ENCODE assay signal across 17 cellular contexts in genomic region chr20:48404598-48404997, GRCh38.
DNase-seq lines count a peak whose midpoint lies in the region; ATAC-seq and TF ChIP-seq lines count a peak whose summit lies in the region.
"Had no signal": no experiment of that assay in that cellular context is flagged by ENCODE, and none has a peak within 500 bp of the region (broad histone marks: within the 10 kb centered on the region; RNA-seq: fewer than 3 reads in every experiment).

No MANE protein-coding gene starts in this region.

- WGBS in GM23248 (ENCODE audit: low coverage in 1 of 2, low lambda C conversion rate in 2 of 2, missing lambda C conversion rate in 2 of 2), 2 experiments = 66 to 69% methylated on average over 5 of the region's 5 CpGs
- WGBS in prostate gland = 91% methylated on average over 5 of the region's 5 CpGs

- DNase-seq in DND-41 (no peak), OCI-LY7 (ENCODE audit: low spot score) (peak; percentile 16), glutamatergic neuron (no peak), GM23248 (no peak), prostate gland (ENCODE audit: low spot score) (no peak), activated gamma-delta T cell treated with Interleukin-2 at 50 U/mL for 16 hours (no peak)
- no peak for DNase-seq in CD8-positive, alpha-beta memory T cell
- DNase-seq: erythroblast; head of caudate nucleus; KBM-7; kidney; NCI-H1436 treated with DMSO at 0.1 percent for 48 hours; nucleus accumbens; stimulated activated CD4-positive, alpha-beta T cell treated with anti-CD3 and anti-CD28 coated beads, Interleukin-4, amount 100 ng/mL, for 4 hours had no signal

- TF ChIP-seq CTCF in DND-41 (IDR thresholded peaks at IDR 0.05; ENCODE audit: borderline replicate concordance, extremely low read depth, low read length, poor library complexity, severe bottlenecking) = peak; percentile 39
- TF ChIP-seq CTCF in GM12875 (IDR thresholded peaks at IDR 0.05; ENCODE audit: borderline replicate concordance, insufficient read depth, low read depth, low read length) = peak; percentile 45; the same call in 1 of the 2 replicates
- TF ChIP-seq CTCF in OCI-LY7 (conservative IDR thresholded peaks at IDR 0.05; ENCODE audit: low read length) = peak; percentile 52
- peak; percentile 56 for TF ChIP-seq CTCF in glutamatergic neuron (IDR thresholded peaks at IDR 0.05; ENCODE audit: partially characterized antibody, unreplicated experiment)
- TF ChIP-seq CTCF in prostate gland (IDR thresholded peaks at IDR 0.05) = no peak

- H3K27ac ChIP-seq in DND-41 (ENCODE audit: low read length) (no peak overlapping the region), OCI-LY7 (ENCODE audit: low read depth, low read length, poor library complexity, severe bottlenecking) (no peak overlapping the region), GM23248 (no peak overlapping the region), prostate gland (no peak overlapping the region)
- no peak overlapping the region for H3K27ac ChIP-seq in CD8-positive, alpha-beta memory T cell (ENCODE audit: low read depth, low read length)
- H3K27ac ChIP-seq: BLaER1 had no signal

- no peaks in the 10 kb centered on the region for H3F3A ChIP-seq in GM23248 (ENCODE audit: insufficient read depth)

- H3K27me3 ChIP-seq in DND-41 (ENCODE audit: insufficient read depth, low read length, poor library complexity) = no peaks in the 10 kb centered on the region
- H3K27me3 ChIP-seq in GM23248 (replicated peaks; ENCODE audit: insufficient read depth) = peaks cover 22% of the 10 kb centered on the region
- no peaks in the 10 kb centered on the region for H3K27me3 ChIP-seq in prostate gland (replicated peaks; ENCODE audit: insufficient read depth)
- H3K27me3 ChIP-seq in CD8-positive, alpha-beta memory T cell (ENCODE audit: insufficient read depth, low read length, poor library complexity, severe bottlenecking) = no peaks in the 10 kb centered on the region

- in situ Hi-C loops in GM23248 (cut with MboI) = no loop called here

- H3K36me3 Mint-ChIP-seq in glutamatergic neuron (ENCODE audit: unreplicated experiment) = no peaks in the 10 kb centered on the region
- H3K36me3 Mint-ChIP-seq in CD8-positive, alpha-beta memory T cell = no peaks in the 10 kb centered on the region

- H3K79me2 ChIP-seq in DND-41 (ENCODE audit: insufficient read depth, low read length) (no peaks in the 10 kb centered on the region), OCI-LY7 (ENCODE audit: insufficient read depth, low read depth, low read length) (no peaks in the 10 kb centered on the region), GM23248 (ENCODE audit: insufficient read depth) (no peaks in the 10 kb centered on the region)

- ATAC-seq in DND-41 (ENCODE audit: insufficient read depth, low read depth) = no peak
- ATAC-seq: activated T-helper 17 cell treated with anti-CD3 and anti-CD28 coated beads, Interleukin-2, amount 50 U/mL, for 72 hours had no signal

- no peak for TF ChIP-seq POLR2A in prostate gland (IDR thresholded peaks at IDR 0.05)

- H3K4me3 ChIP-seq in DND-41 (ENCODE audit: low read depth in 1 of 2, low read length in 2 of 2) = no peak overlapping the region
- no peak overlapping the region for H3K4me3 ChIP-seq in GM12875 (ENCODE audit: low read depth, low read length)
- no peak overlapping the region for H3K4me3 ChIP-seq in OCI-LY7 (ENCODE audit: low read depth, low read length, poor library complexity, severe bottlenecking)
- no peak overlapping the region for H3K4me3 ChIP-seq in GM23248
- H3K4me3 ChIP-seq in prostate gland = no peak overlapping the region
- no peak overlapping the region for H3K4me3 ChIP-seq in CD8-positive, alpha-beta memory T cell (ENCODE audit: low read length)
- H3K4me3 ChIP-seq: BLaER1 had no signal

- H3K36me3 ChIP-seq in DND-41 (ENCODE audit: insufficient read depth, low read length) (no peaks in the 10 kb centered on the region), OCI-LY7 (ENCODE audit: insufficient read depth, low read length) (no peaks in the 10 kb centered on the region), GM23248 (ENCODE audit: low read depth) (no peaks in the 10 kb centered on the region), prostate gland (no peaks in the 10 kb centered on the region)
- H3K36me3 ChIP-seq in CD8-positive, alpha-beta memory T cell (ENCODE audit: insufficient read depth, low read length) = no peaks in the 10 kb centered on the region
- H3K36me3 ChIP-seq: BLaER1 had no signal

- no peak overlapping the region for H2AFZ ChIP-seq in DND-41 (ENCODE audit: low read depth, low read length)
- no peak overlapping the region for H2AFZ ChIP-seq in OCI-LY7 (ENCODE audit: low read length)
- no peak overlapping the region for H2AFZ ChIP-seq in GM23248

- BruUV-seq in OCI-LY7 (replicated peaks; lab: Mats Ljungman, UMichigan) = no TSS peak

- H3K4me1 ChIP-seq in DND-41 (ENCODE audit: insufficient read depth, low read length) = no peaks in the 10 kb centered on the region
- no peaks in the 10 kb centered on the region for H3K4me1 ChIP-seq in OCI-LY7 (ENCODE audit: insufficient read depth, low read length, poor library complexity, severe bottlenecking)
- no peaks in the 10 kb centered on the region for H3K4me1 ChIP-seq in GM23248 (ENCODE audit: insufficient read depth)
- no peaks in the 10 kb centered on the region for H3K4me1 ChIP-seq in prostate gland (replicated peaks)
- no peaks in the 10 kb centered on the region for H3K4me1 ChIP-seq in CD8-positive, alpha-beta memory T cell (ENCODE audit: insufficient read depth, low read length)

- no peak overlapping the region for H3K4me3 Mint-ChIP-seq in glutamatergic neuron (ENCODE audit: unreplicated experiment)
- H3K4me3 Mint-ChIP-seq in CD8-positive, alpha-beta memory T cell = no peak overlapping the region
- H3K4me3 Mint-ChIP-seq: activated T-helper 17 cell treated with anti-CD3 and anti-CD28 coated beads, Interleukin-2, amount 50 U/mL, for 72 hours had no signal

- H3K4me2 ChIP-seq in DND-41 (ENCODE audit: insufficient read depth, low read length) (no peak overlapping the region), OCI-LY7 (ENCODE audit: low read length) (no peak overlapping the region), GM23248 (ENCODE audit: unreplicated experiment) (no peak overlapping the region)
- H3K4me2 ChIP-seq: BLaER1 had no signal

- H3K4me1 Mint-ChIP-seq in glutamatergic neuron (ENCODE audit: low read depth, unreplicated experiment) = peaks cover 20% of the 10 kb centered on the region
- no peaks in the 10 kb centered on the region for H3K4me1 Mint-ChIP-seq in CD8-positive, alpha-beta memory T cell
- H3K4me1 Mint-ChIP-seq: activated T-helper 17 cell treated with anti-CD3 and anti-CD28 coated beads, Interleukin-2, amount 50 U/mL, for 72 hours had no signal

- no peak overlapping the region for H3K27ac Mint-ChIP-seq in glutamatergic neuron (ENCODE audit: unreplicated experiment)
- H3K27ac Mint-ChIP-seq in CD8-positive, alpha-beta memory T cell = no peak overlapping the region
- H3K27ac Mint-ChIP-seq: activated T-helper 17 cell treated with anti-CD3 and anti-CD28 coated beads, Interleukin-2, amount 50 U/mL, for 72 hours had no signal

- H3K9me2 ChIP-seq in OCI-LY7 (ENCODE audit: insufficient read depth, low read length) (no peaks in the 10 kb centered on the region), GM23248 (ENCODE audit: insufficient read depth) (no peaks in the 10 kb centered on the region)

- H3K9ac ChIP-seq in DND-41 (ENCODE audit: low read depth, low read length) (no peak overlapping the region), GM23248 (no peak overlapping the region)
- H3K9ac ChIP-seq: BLaER1 had no signal

- peaks cover 3% of the 10 kb centered on the region for H3K9me3 Mint-ChIP-seq in glutamatergic neuron (ENCODE audit: unreplicated experiment)
- no peaks in the 10 kb centered on the region for H3K9me3 Mint-ChIP-seq in CD8-positive, alpha-beta memory T cell
- H3K9me3 Mint-ChIP-seq: activated T-helper 17 cell treated with anti-CD3 and anti-CD28 coated beads, Interleukin-2, amount 50 U/mL, for 72 hours had no signal

- POLR2A ChIA-PET in OCI-LY7 (lab: Charles Lee) = no interaction called here
- POLR2A ChIA-PET in CD8-positive, alpha-beta memory T cell (lab: Charles Lee) = no interaction called here

- H4K20me1 ChIP-seq in DND-41 (ENCODE audit: insufficient read depth, low read length) (no peaks in the 10 kb centered on the region; the same call in 1 of the 2 replicates), OCI-LY7 (ENCODE audit: insufficient read depth, low read length) (no peaks in the 10 kb centered on the region), GM23248 (ENCODE audit: insufficient read depth) (no peaks in the 10 kb centered on the region)
- H4K20me1 ChIP-seq: BLaER1 had no signal

- peaks cover 9% of the 10 kb centered on the region for H3K27me3 Mint-ChIP-seq in glutamatergic neuron (ENCODE audit: unreplicated experiment)
- peaks cover 9 to 24% of the 10 kb centered on the region in 2 donors for H3K27me3 Mint-ChIP-seq in CD8-positive, alpha-beta memory T cell

- intact Hi-C loops in OCI-LY7 (cut with micrococcal nuclease; ENCODE audit: unreplicated experiment) (no loop called here), prostate gland (cut with DNase I) (no loop called here)

- CTCF ChIA-PET in OCI-LY7 (lab: Charles Lee; ENCODE audit: unreplicated experiment) = no interaction called here
- CTCF ChIA-PET in CD8-positive, alpha-beta memory T cell (lab: Charles Lee) = no interaction called here

- H3K9me3 ChIP-seq in DND-41 (ENCODE audit: insufficient read depth, low read length, severe bottlenecking) = no peaks in the 10 kb centered on the region
- H3K9me3 ChIP-seq in OCI-LY7 (ENCODE audit: low read length) = no peaks in the 10 kb centered on the region
- H3K9me3 ChIP-seq in GM23248 (ENCODE audit: low read depth) = no peaks in the 10 kb centered on the region
- no peaks in the 10 kb centered on the region for H3K9me3 ChIP-seq in prostate gland
- H3K9me3 ChIP-seq in CD8-positive, alpha-beta memory T cell (ENCODE audit: low read length) = no peaks in the 10 kb centered on the region
- H3K9me3 ChIP-seq: BLaER1 had no signal

Comparison
In these comparisons a context has a peak if more than half of its experiments do, and no peak if none do; other contexts are left out.
1. CTCF ChIP-seq: peak in DND-41 (single experiment), GM12875 (single experiment), OCI-LY7 (single experiment) and glutamatergic neuron (single experiment); none in prostate gland (0 of 4).